In the genomic region with DNA sequence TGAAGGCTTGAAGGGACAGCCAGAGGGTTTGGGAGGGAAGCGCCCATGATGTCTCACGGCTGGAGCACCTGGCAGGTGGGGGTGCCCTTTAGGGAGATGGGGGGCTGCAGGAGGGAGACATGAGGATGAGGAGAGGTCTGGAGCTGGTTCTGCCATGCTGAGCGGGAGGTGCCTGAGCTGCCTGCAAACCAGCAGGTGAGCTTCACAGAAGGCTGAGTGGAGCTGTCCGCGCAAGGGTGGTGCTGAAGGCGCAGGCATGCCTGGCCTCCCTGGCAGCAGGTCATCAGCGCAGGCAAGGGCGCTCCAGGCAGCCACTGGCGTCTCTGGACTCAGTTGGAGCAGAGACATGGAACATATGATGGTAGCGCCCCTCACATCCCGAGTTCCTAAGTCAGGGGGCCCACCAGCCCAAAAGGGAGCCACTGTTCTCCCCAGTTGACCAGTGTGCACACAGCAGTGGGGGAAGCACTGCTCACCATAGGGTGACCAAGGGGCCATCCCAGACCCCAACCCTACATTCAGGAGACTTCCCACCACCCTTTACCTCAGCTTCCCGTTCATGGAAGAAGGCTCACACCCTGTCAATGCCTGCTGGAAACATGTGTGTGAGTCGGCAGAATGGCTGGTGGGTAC, we compare ENCODE assay signal across 9 cellular contexts. TPM values are rescaled to one million over a fixed set of nuclear protein-coding genes. Genes with fewer than 3 reads are reported as not detected.
DNase-seq lines count a peak whose midpoint lies in the region; FAIRE-seq and TF ChIP-seq lines count a peak whose summit lies in the region.
"Had no signal": no experiment of that assay in that cellular context is flagged by ENCODE, and none has a peak within 500 bp of the region (broad histone marks: within the 10 kb centered on the region; RNA-seq: fewer than 3 reads in every experiment).

No MANE protein-coding gene starts in this region.

- peaks cover 18% of the 10 kb centered on the region for H3K27me3 Mint-ChIP-seq in mesothelial cell of epicardium (ENCODE audit: low read depth)

- DNase-seq in Daoy (ENCODE audit: low read depth) (peak; percentile 42), Karpas-422 (peak; percentile 72), bronchial epithelial cell (ENCODE audit: low read depth) (peak; percentile 8), mesothelial cell of epicardium (ENCODE audit: low spot score in 2 of 2, unreplicated experiment in 2 of 2) (peak; percentile 55 to 92), BE2C (no peak), NCI-H1105 (lab: John Stamatoyannopoulos, UW) (no peak), NCI-H510A (lab: John Stamatoyannopoulos, UW) (no peak), D341Med (ENCODE audit: low spot score) (no peak)

- H2AFZ ChIP-seq in Karpas-422 (ENCODE audit: low read length) = no peak overlapping the region

- H3K36me3 ChIP-seq in Karpas-422 (ENCODE audit: insufficient read depth, low read length) (no peaks in the 10 kb centered on the region), bronchial epithelial cell (ENCODE audit: control insufficient read depth, insufficient read depth, low read length) (no peaks in the 10 kb centered on the region), BE2C (no peaks in the 10 kb centered on the region)

- H3K4me3 Mint-ChIP-seq in mesothelial cell of epicardium = no peak overlapping the region

- TF ChIP-seq CTCF in bronchial epithelial cell (IDR thresholded peaks at IDR 0.05; ENCODE audit: insufficient read depth, low read length, severe bottlenecking) (no peak), mesothelial cell of epicardium (IDR thresholded peaks at IDR 0.05; ENCODE audit: unreplicated experiment) (no peak), BE2C (IDR thresholded peaks at IDR 0.05; ENCODE audit: low read depth, low read length) (no peak)

- H3K4me1 Mint-ChIP-seq in mesothelial cell of epicardium = no peaks in the 10 kb centered on the region

- 0 out of 2 replicates have a peak, but pooled peaks cover 3% of the 10 kb centered on the region for H4K20me1 ChIP-seq in Karpas-422 (ENCODE audit: insufficient read depth, low read depth, low read length)

- H3K27me3 ChIP-seq in Karpas-422 (ENCODE audit: low read length) = no peaks in the 10 kb centered on the region
- no peaks in the 10 kb centered on the region for H3K27me3 ChIP-seq in bronchial epithelial cell (ENCODE audit: control insufficient read depth, insufficient read depth, low read length)
- no peaks in the 10 kb centered on the region for H3K27me3 ChIP-seq in BE2C

- no peaks in the 10 kb centered on the region for H3K36me3 Mint-ChIP-seq in mesothelial cell of epicardium

- no peak overlapping the region for H3K9ac ChIP-seq in Karpas-422 (ENCODE audit: low read length)

- H3K4me3 ChIP-seq in Karpas-422 (ENCODE audit: low read length) (no peak overlapping the region), bronchial epithelial cell (ENCODE audit: low read depth, low read length) (no peak overlapping the region), BE2C (ENCODE audit: low read depth, low read length) (no peak overlapping the region)

- no peak overlapping the region for H3K27ac Mint-ChIP-seq in mesothelial cell of epicardium

- H3K9me2 ChIP-seq in Karpas-422 (replicated peaks; ENCODE audit: insufficient read depth, low read length) = no peaks in the 10 kb centered on the region

- FAIRE-seq in bronchial epithelial cell (lab: Jason Lieb, UNC) = no peak
- FAIRE-seq: keratinocyte had no signal

- H3K79me2 ChIP-seq in Karpas-422 (ENCODE audit: low read length) = no peaks in the 10 kb centered on the region

- peaks cover 25% of the 10 kb centered on the region for H3K9me3 Mint-ChIP-seq in mesothelial cell of epicardium

- H3K27ac ChIP-seq in Karpas-422 (ENCODE audit: low read length) = no peak overlapping the region

- no peak overlapping the region for H3K4me2 ChIP-seq in Karpas-422 (ENCODE audit: low read depth, low read length, poor library complexity, severe bottlenecking)

- H3K4me1 ChIP-seq in Karpas-422 (ENCODE audit: low read length) (no peaks in the 10 kb centered on the region), BE2C (peaks cover 36% of the 10 kb centered on the region)

- H3K9me3 ChIP-seq in Karpas-422 (ENCODE audit: low read length) = peaks cover 9% of the 10 kb centered on the region; the same call in 1 of the 2 replicates
- H3K9me3 ChIP-seq in BE2C = peaks cover 5% of the 10 kb centered on the region; the same call in 1 of the 2 replicates

RNA-seq across cellular contexts. Expression of a gene that starts 25.8 kb away (rescaled TPM):
- 0.45 and 1.1 TPM in 2 replicates for total RNA-seq in Daoy (2014; rRNA removed; shearing (Covaris generic))
- total RNA-seq in Karpas-422 (2014; rRNA removed; shearing (Covaris generic); ENCODE audit: low replicate concordance) = not detected in 2 replicates
- under 0.01 and 0.13 TPM in 2 replicates for total RNA-seq in bronchial epithelial cell
- total RNA-seq in mesothelial cell of epicardium = 1.8 to 2.1 TPM (median 1.9 TPM) in 3 replicates
- polyA plus RNA-seq in BE2C (2012; ENCODE audit: insufficient read depth, insufficient read length, low read depth) = 44.5 TPM

Comparison
In these comparisons a context has a peak if more than half of its experiments do, and no peak if none do; other contexts are left out.
1. DNase-seq: peak in Daoy (single experiment), Karpas-422 (single experiment), bronchial epithelial cell (single experiment) and mesothelial cell of epicardium (2 of 2); none in BE2C (single experiment), NCI-H1105 (single experiment), NCI-H510A (single experiment) and D341Med (single experiment).